Comparison of ENCODE assay signal across 8 cellular contexts in genomic region chr2:44955593-44956449, GRCh38. TPM values are rescaled to one million over a fixed set of nuclear protein-coding genes. Genes with fewer than 3 reads are reported as not detected.
DNase-seq lines count a peak whose midpoint lies in the region; ATAC-seq and TF ChIP-seq lines count a peak whose summit lies in the region.

No MANE protein-coding gene starts in this region.

- H2AFZ ChIP-seq in neural cell (ENCODE audit: low read depth, low read length) = no peak overlapping the region

- intact Hi-C loops in Panc1 (cut with micrococcal nuclease; ENCODE audit: unreplicated experiment) = loop anchor here (5.0 to 10.0 kb wide), 3 partner anchors 564 to 911 kb away; no protein-coding TSS in a partner anchor

- H3K4me1 ChIP-seq in HUES6 (ENCODE audit: control insufficient read depth, insufficient read depth, low read length) (peaks cover 37% of the 10 kb centered on the region), Panc1 (ENCODE audit: control insufficient read depth, insufficient read depth, low read length) (0 out of 2 replicates have a peak, but pooled peaks cover 4% of the 10 kb centered on the region)

- CTCF ChIA-PET in AG04450 (lab: Charles Lee) = interaction anchor here (0.7 to 6.1 kb wide), 21 partner anchors 9 to 912 kb away, joined by 3 to 135 read pairs (median 4); no protein-coding TSS in a partner anchor
- CTCF ChIA-PET in Panc1 (lab: Charles Lee) = interaction anchor here (0.5 to 2.9 kb wide), 9 partner anchors 15 to 712 kb away, joined by 3 to 21 read pairs (median 4); no protein-coding TSS in a partner anchor

- H3K9me2 ChIP-seq in neural cell (ENCODE audit: insufficient read depth, low read length) = no peaks in the 10 kb centered on the region

- peak; percentile 10 for TF ChIP-seq EP300 in neural cell (conservative IDR thresholded peaks at IDR 0.05; ENCODE audit: poor library complexity, severe bottlenecking)

- POLR2A ChIA-PET in AG04450 (lab: Yijun Ruan, JAX) = no interaction called here
- POLR2A ChIA-PET in Panc1 (lab: Charles Lee) = interaction anchor here (0.6 kb wide), 1 partner anchor 810 kb away, joined by 4 read pairs; no protein-coding TSS in a partner anchor

- H3K36me3 ChIP-seq in HUES6 (ENCODE audit: control insufficient read depth, insufficient read depth, low read length) = no peaks in the 10 kb centered on the region
- H3K36me3 ChIP-seq in Panc1 (ENCODE audit: control insufficient read depth, insufficient read depth, low read length) = no peaks in the 10 kb centered on the region
- no peaks in the 10 kb centered on the region for H3K36me3 ChIP-seq in neural cell (ENCODE audit: insufficient read depth, low read length)

- no peak overlapping the region for H3K27ac ChIP-seq in AG04450 (ENCODE audit: low read depth, low read length)
- H3K27ac ChIP-seq in HUES6 (ENCODE audit: low read depth, low read length) = no peak overlapping the region
- H3K27ac ChIP-seq in Panc1 (ENCODE audit: low read length) = no peak overlapping the region
- H3K27ac ChIP-seq in neural cell (ENCODE audit: low read length) = no peak overlapping the region

- TF ChIP-seq RAD21 in neural cell (conservative IDR thresholded peaks at IDR 0.05) = peak; percentile 98

- DNase-seq in AG04450 (ENCODE audit: low read depth, low spot score) (peak; percentile 18), Panc1 (ENCODE audit: low read depth, low spot score) (no peak), fibroblast of gingiva (ENCODE audit: low read depth) (peak; percentile 61)
- peak; percentile 90 to 91 for DNase-seq in activated T-cell treated with anti-CD3 and anti-CD28 coated beads, Interleukin-2, amount 50 U/mL, for 48 hours
- peak; percentile 89 for DNase-seq in stimulated activated naive CD8-positive, alpha-beta T cell treated with anti-CD3 and anti-CD28 coated beads, Interleukin-15, Interleukin-2, amounts not matched to agents 100 U/mL and 50 U/mL, for 24 hours

- H3K9me3 ChIP-seq in AG04450 (ENCODE audit: control insufficient read depth, insufficient read depth, low read length) (peaks cover 4% of the 10 kb centered on the region; the same call in 1 of the 2 replicates), HUES6 (ENCODE audit: control insufficient read depth, insufficient read depth, low read depth, low read length) (no peaks in the 10 kb centered on the region), Panc1 (ENCODE audit: control insufficient read depth, insufficient read depth, low read depth, low read length) (no peaks in the 10 kb centered on the region), neural cell (ENCODE audit: low read length) (no peaks in the 10 kb centered on the region)

- in situ Hi-C loops in Panc1 (cut with HindIII; ENCODE audit: low pct_unique_long_range_greater_than_20kb, low sequenced_read_pairs) = no loop called here

- 0 out of 2 replicates have a peak overlapping the region, but pooled peaks have one; percentile 4 for H3K4me3 ChIP-seq in AG04450 (ENCODE audit: low read depth, low read length)
- H3K4me3 ChIP-seq in HUES6 (ENCODE audit: low read depth, low read length) = peak overlapping the region; percentile 50
- H3K4me3 ChIP-seq in Panc1 (ENCODE audit: low read depth in 2 of 2, low read length in 2 of 2) = peak overlapping the region; percentile 32 to 49
- peak overlapping the region; percentile 54 for H3K4me3 ChIP-seq in neural cell (ENCODE audit: low read length)

- ATAC-seq in GM18867 (IDR thresholded peaks at IDR 0.05; ENCODE audit: unreplicated experiment) = peak; percentile 75
- peak; percentile 87 for ATAC-seq in Panc1
- peak; percentile 83 for ATAC-seq in stimulated activated naive CD8-positive, alpha-beta T cell treated with anti-CD3 and anti-CD28 coated beads, Interleukin-15, Interleukin-2, amounts not matched to agents 100 U/mL and 50 U/mL, for 24 hours

- H3K4me2 ChIP-seq in neural cell (ENCODE audit: low read length) = peak overlapping the region; percentile 9

- H3K79me2 ChIP-seq in neural cell (replicated peaks; ENCODE audit: insufficient read depth, low read length) = peaks cover 7% of the 10 kb centered on the region

- H4K20me1 ChIP-seq in neural cell (ENCODE audit: insufficient read depth) = no peaks in the 10 kb centered on the region

- no peaks in the 10 kb centered on the region for H3F3A ChIP-seq in neural cell (ENCODE audit: insufficient read depth, low read length, poor library complexity, severe bottlenecking)

- peaks cover 53% of the 10 kb centered on the region for H3K27me3 ChIP-seq in AG04450 (ENCODE audit: control insufficient read depth, insufficient read depth, low read length)
- peaks cover 92% of the 10 kb centered on the region for H3K27me3 ChIP-seq in HUES6 (ENCODE audit: control insufficient read depth, insufficient read depth, low read length)
- no peaks in the 10 kb centered on the region; the same call in 1 of the 2 replicates for H3K27me3 ChIP-seq in Panc1 (ENCODE audit: control insufficient read depth, insufficient read depth, low read length)
- H3K27me3 ChIP-seq in neural cell (ENCODE audit: insufficient read depth, low read depth, low read length) = peaks cover 28% of the 10 kb centered on the region

- H3K9ac ChIP-seq in HUES6 (ENCODE audit: low read length) (no peak overlapping the region), neural cell (ENCODE audit: low read length) (no peak overlapping the region)

- BruUV-seq in Panc1 (replicated peaks; lab: Mats Ljungman, UMichigan) = no TSS peak

- TF ChIP-seq CTCF in AG04450 (IDR thresholded peaks at IDR 0.05; ENCODE audit: low read depth, low read length) (peak; percentile 85), Panc1 (IDR thresholded peaks at IDR 0.05) (peak; percentile 96), neural cell (IDR thresholded peaks at IDR 0.05; ENCODE audit: poor library complexity, severe bottlenecking) (peak; percentile 98)

TF ChIP-seq in neural cell, 6 proteins besides CTCF, POLR2A, EP300 and RAD21:
- TF ChIP-seq MXI1 (conservative IDR thresholded peaks at IDR 0.05; ENCODE audit: poor library complexity, severe bottlenecking) = peak; percentile 52
- TF ChIP-seq POLR2AphosphoS5 (IDR thresholded peaks at IDR 0.05) = no peak
- no peak for TF ChIP-seq TAF1 (IDR thresholded peaks at IDR 0.05; ENCODE audit: low read depth)
- peak; percentile 99 for TF ChIP-seq SMC3 (conservative IDR thresholded peaks at IDR 0.05; ENCODE audit: poor library complexity)
- TF ChIP-seq EZH2 (IDR thresholded peaks at IDR 0.05; ENCODE audit: borderline replicate concordance, insufficient read depth, low read length, poor library complexity, severe bottlenecking) = no peak
- TF ChIP-seq, protein P1, sequence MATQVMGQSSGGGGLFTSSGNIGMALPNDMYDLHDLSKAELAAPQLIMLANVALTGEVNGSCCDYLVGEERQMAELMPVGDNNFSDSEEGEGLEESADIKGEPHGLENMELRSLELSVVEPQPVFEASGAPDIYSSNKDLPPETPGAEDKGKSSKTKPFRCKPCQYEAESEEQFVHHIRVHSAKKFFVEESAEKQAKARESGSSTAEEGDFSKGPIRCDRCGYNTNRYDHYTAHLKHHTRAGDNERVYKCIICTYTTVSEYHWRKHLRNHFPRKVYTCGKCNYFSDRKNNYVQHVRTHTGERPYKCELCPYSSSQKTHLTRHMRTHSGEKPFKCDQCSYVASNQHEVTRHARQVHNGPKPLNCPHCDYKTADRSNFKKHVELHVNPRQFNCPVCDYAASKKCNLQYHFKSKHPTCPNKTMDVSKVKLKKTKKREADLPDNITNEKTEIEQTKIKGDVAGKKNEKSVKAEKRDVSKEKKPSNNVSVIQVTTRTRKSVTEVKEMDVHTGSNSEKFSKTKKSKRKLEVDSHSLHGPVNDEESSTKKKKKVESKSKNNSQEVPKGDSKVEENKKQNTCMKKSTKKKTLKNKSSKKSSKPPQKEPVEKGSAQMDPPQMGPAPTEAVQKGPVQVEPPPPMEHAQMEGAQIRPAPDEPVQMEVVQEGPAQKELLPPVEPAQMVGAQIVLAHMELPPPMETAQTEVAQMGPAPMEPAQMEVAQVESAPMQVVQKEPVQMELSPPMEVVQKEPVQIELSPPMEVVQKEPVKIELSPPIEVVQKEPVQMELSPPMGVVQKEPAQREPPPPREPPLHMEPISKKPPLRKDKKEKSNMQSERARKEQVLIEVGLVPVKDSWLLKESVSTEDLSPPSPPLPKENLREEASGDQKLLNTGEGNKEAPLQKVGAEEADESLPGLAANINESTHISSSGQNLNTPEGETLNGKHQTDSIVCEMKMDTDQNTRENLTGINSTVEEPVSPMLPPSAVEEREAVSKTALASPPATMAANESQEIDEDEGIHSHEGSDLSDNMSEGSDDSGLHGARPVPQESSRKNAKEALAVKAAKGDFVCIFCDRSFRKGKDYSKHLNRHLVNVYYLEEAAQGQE (IDR thresholded peaks at IDR 0.05; ENCODE audit: borderline replicate concordance) = no peak

RNA-seq across cellular contexts. Expression of gene SIX3, which starts 14.3 kb away (rescaled TPM):
- polyA plus RNA-seq in AG04450 (2011; rRNA removed) (not detected in 2 replicates), neural cell (8.7 and 9.8 TPM in 2 replicates)
- not detected in 2 replicates for polyA minus RNA-seq in AG04450 (2011; rRNA and poly(A)+ RNA removed)
- total RNA-seq in Panc1 (2021; ENCODE audit: unreplicated experiment) = 0.21 TPM
- polyA plus RNA-seq in Panc1 (2012; ENCODE audit: insufficient read length) = 0.11 TPM
- polyA minus RNA-seq in neural cell = 11.2 and 13.8 TPM in 2 replicates

RNA-seq across cellular contexts. Expression of gene SIX2, which starts 53.4 kb away (rescaled TPM):
- polyA plus RNA-seq in AG04450 (2011; rRNA removed) (not detected in 2 replicates), neural cell (0.16 TPM in 1 of 2 replicates, not detected in the other)
- not detected in 2 replicates for polyA minus RNA-seq in AG04450 (2011; rRNA and poly(A)+ RNA removed)
- 0.51 TPM for total RNA-seq in Panc1 (2021; ENCODE audit: unreplicated experiment)
- polyA plus RNA-seq in Panc1 (2012; ENCODE audit: insufficient read length) = 0.58 TPM
- polyA minus RNA-seq in neural cell = not detected in 2 replicates

Comparison
In these comparisons a context has a peak if more than half of its experiments do, and no peak if none do; other contexts are left out.
1. H3K4me3 ChIP-seq: peak in every context shown above with its lines; median percentile 54 in neural cell; 50 in HUES6; 40 in Panc1; 4 in AG04450.